8 cellular contexts compared by ENCODE assay signal in the genomic region with DNA sequence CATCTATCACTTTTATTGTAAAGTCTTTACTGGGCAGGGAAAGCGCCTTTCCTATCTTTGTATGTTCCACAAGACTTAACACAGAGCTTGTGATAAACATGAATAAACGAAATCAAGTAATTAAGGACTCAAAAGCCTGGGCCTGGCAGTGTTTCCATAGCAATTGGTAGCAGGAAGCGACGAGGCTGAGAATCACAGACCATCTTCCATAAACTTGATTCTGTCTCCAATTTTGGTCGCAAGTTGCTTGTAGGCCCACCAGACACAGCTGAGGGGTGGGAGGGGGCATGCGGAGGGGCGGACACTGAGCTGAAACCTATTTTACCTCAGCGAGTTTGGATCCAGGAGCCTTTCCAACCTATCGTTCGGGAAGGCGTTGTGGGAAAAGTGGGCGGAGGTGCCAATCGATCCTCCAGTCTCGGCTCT. TPM values are rescaled to one million over a fixed set of nuclear protein-coding genes. Genes with fewer than 3 reads are reported as not detected.
DNase-seq lines count a peak whose midpoint lies in the region; ATAC-seq and TF ChIP-seq lines count a peak whose summit lies in the region.

No MANE protein-coding gene starts in this region.

- no peak overlapping the region for H3K4ac ChIP-seq in mesenchymal stem cell (ENCODE audit: low read depth in 1 of 2, low read length in 2 of 2)

- intact Hi-C loops in breast epithelium (cut with DNase I; ENCODE audit: low total_unique reads) = no loop called here

- H3K23ac ChIP-seq in mesenchymal stem cell (ENCODE audit: low read length in 2 of 2) = no peak overlapping the region

- H3K27ac ChIP-seq in DOHH2 (ENCODE audit: low read depth, low read length) (peak overlapping the region; percentile 45; the same call in 1 of the 2 replicates), breast epithelium (peak overlapping the region; percentile 91 to 94), mesenchymal stem cell (ENCODE audit: low read length, poor library complexity, severe bottlenecking) (no peak overlapping the region)

- no peak overlapping the region for H2BK12ac ChIP-seq in mesenchymal stem cell (ENCODE audit: low read length in 2 of 2)

- no peaks in the 10 kb centered on the region for H3K9me2 ChIP-seq in DOHH2 (replicated peaks; ENCODE audit: control insufficient read depth, low read length)

- no peak for TF ChIP-seq POLR2A in breast epithelium (IDR thresholded peaks at IDR 0.05)

- H3K27me3 ChIP-seq in DOHH2 (ENCODE audit: control insufficient read depth, low read length) = peaks cover 7% of the 10 kb centered on the region; the same call in 1 of the 2 replicates
- no peaks in the 10 kb centered on the region for H3K27me3 ChIP-seq in breast epithelium
- peaks cover 5 to 7% of the 10 kb centered on the region in 2 experiments for H3K27me3 ChIP-seq in mesenchymal stem cell (ENCODE audit: control insufficient read depth in 1 of 2, insufficient read depth in 1 of 2, low read length in 2 of 2)

- ATAC-seq in HG03196 (IDR thresholded peaks at IDR 0.05; ENCODE audit: unreplicated experiment) = no peak

- H2BK5ac ChIP-seq in mesenchymal stem cell (ENCODE audit: low read depth, low read length, poor library complexity, severe bottlenecking) = no peak overlapping the region

- no peak overlapping the region for H2BK15ac ChIP-seq in mesenchymal stem cell (ENCODE audit: low read depth, poor library complexity, severe bottlenecking)

- no peak overlapping the region for H3K14ac ChIP-seq in mesenchymal stem cell (ENCODE audit: low read length in 2 of 2)

- 9% methylated on average over 13 of the region's 14 CpGs for WGBS in mesenchymal stem cell

- H4K20me1 ChIP-seq in DOHH2 (ENCODE audit: control insufficient read depth, insufficient read depth, low read depth, low read length) = no peaks in the 10 kb centered on the region

- H2BK120ac ChIP-seq in mesenchymal stem cell (ENCODE audit: low read depth, low read length) = no peak overlapping the region

- H2AK5ac ChIP-seq in mesenchymal stem cell (ENCODE audit: low read length, severe bottlenecking) = no peak overlapping the region

- peak overlapping the region; percentile 37 for H4K8ac ChIP-seq in mesenchymal stem cell (ENCODE audit: low read length)

- peak overlapping the region; percentile 88 for H3K4me3 ChIP-seq in DOHH2 (ENCODE audit: low read length)
- peak overlapping the region; percentile 65 to 77 (median 76) for H3K4me3 ChIP-seq in breast epithelium
- H3K4me3 ChIP-seq in mesenchymal stem cell (ENCODE audit: insufficient read depth in 1 of 2, low read depth in 1 of 2, low read length in 2 of 2) = peak overlapping the region; percentile 72 to 84

- H3K4me2 ChIP-seq in DOHH2 (ENCODE audit: low read length) (peak overlapping the region; percentile 86), mesenchymal stem cell (ENCODE audit: low read length, poor library complexity, severe bottlenecking) (peak overlapping the region; percentile 96)

- TF ChIP-seq CTCF in DOHH2 (IDR thresholded peaks at IDR 0.05; ENCODE audit: low read depth, low read length, poor library complexity, severe bottlenecking) (no peak), breast epithelium (IDR thresholded peaks at IDR 0.05) (no peak)

- H3K79me2 ChIP-seq in DOHH2 (ENCODE audit: control insufficient read depth, low read length) = peaks cover 6% of the 10 kb centered on the region; the same call in 1 of the 2 replicates

- H3K9ac ChIP-seq in mesenchymal stem cell (ENCODE audit: low read length) = peak overlapping the region; percentile 88

- H4K91ac ChIP-seq in mesenchymal stem cell (ENCODE audit: low read length) = no peak overlapping the region

- H2AFZ ChIP-seq in mesenchymal stem cell (ENCODE audit: low read depth, low read length) = no peak overlapping the region

- H3K9me3 ChIP-seq in DOHH2 (ENCODE audit: control insufficient read depth, insufficient read depth, low read length) = no peaks in the 10 kb centered on the region
- no peaks in the 10 kb centered on the region for H3K9me3 ChIP-seq in breast epithelium
- no peaks in the 10 kb centered on the region for H3K9me3 ChIP-seq in mesenchymal stem cell (ENCODE audit: control insufficient read depth, low read length)

- peak; percentile 15 for DNase-seq in LoVo (ENCODE audit: low spot score)
- DNase-seq in breast epithelium (ENCODE audit: low spot score in 2 of 2) = no peak
- DNase-seq in mesenchymal stem cell = no peak
- DNase-seq in dedifferentiated amniotic fluid mesenchymal stem cell (ENCODE audit: extremely low spot score) = no peak
- DNase-seq in inferior parietal cortex (ENCODE audit: extremely low spot score) = no peak
- DNase-seq in NCI-H2029 treated with DMSO at 0.1 percent for 48 hours (lab: John Stamatoyannopoulos, UW) = no peak

- peaks cover 10% of the 10 kb centered on the region for H3K4me1 ChIP-seq in DOHH2 (ENCODE audit: control insufficient read depth, low read length)
- H3K4me1 ChIP-seq in breast epithelium = no peaks in the 10 kb centered on the region
- peaks cover 6% of the 10 kb centered on the region for H3K4me1 ChIP-seq in mesenchymal stem cell (ENCODE audit: control insufficient read depth, insufficient read depth, low read depth, low read length)

- H3K18ac ChIP-seq in mesenchymal stem cell (ENCODE audit: low read depth in 1 of 2, low read length in 2 of 2) = no peak overlapping the region

- H3K79me1 ChIP-seq in mesenchymal stem cell (replicated peaks; ENCODE audit: low read length, poor library complexity, severe bottlenecking) = no peaks in the 10 kb centered on the region

- no peaks in the 10 kb centered on the region for H3K36me3 ChIP-seq in DOHH2 (ENCODE audit: control insufficient read depth, low read length)
- no peaks in the 10 kb centered on the region for H3K36me3 ChIP-seq in breast epithelium
- no peaks in the 10 kb centered on the region for H3K36me3 ChIP-seq in mesenchymal stem cell (ENCODE audit: control insufficient read depth in 1 of 2, insufficient read depth in 2 of 2, low read depth in 1 of 2, low read length in 2 of 2)

- no peaks in the 10 kb centered on the region for H3F3A ChIP-seq in DOHH2 (ENCODE audit: control insufficient read depth, insufficient read depth)

RNA-seq across cellular contexts. Expression of a gene that starts 0.3 kb away (rescaled TPM):
- under 1 TPM in 1 of 3 donors, not detected in 2; 0.73 TPM for total RNA-seq in breast epithelium
- 0.01 TPM for polyA plus RNA-seq in mesenchymal stem cell (2013, experiment 1 of 2)
- 0.01 TPM for polyA plus RNA-seq in mesenchymal stem cell (2013, experiment 2 of 2)

RNA-seq across cellular contexts. Expression of a gene that starts 1.0 kb away (rescaled TPM):
- 1 to 10 TPM in 2 of 3 donors, under 1 TPM in 1; 0.98 to 2.8 (median 1.3) TPM for total RNA-seq in breast epithelium
- polyA plus RNA-seq in mesenchymal stem cell (2013, experiment 1 of 2) = 0.03 TPM
- polyA plus RNA-seq in mesenchymal stem cell (2013, experiment 2 of 2) = 0.05 TPM

RNA-seq across cellular contexts. Expression of a gene that starts 54.0 kb away (rescaled TPM):
- total RNA-seq in breast epithelium = 1 to 10 TPM in 1 of 3 donors, under 1 TPM in 2; 0.59 to 4.3 (median 0.98) TPM
- 0.01 TPM for polyA plus RNA-seq in mesenchymal stem cell (2013, experiment 1 of 2)
- polyA plus RNA-seq in mesenchymal stem cell (2013, experiment 2 of 2) = 0.05 TPM
